ENCODE assay signal across 16 cellular contexts in the genomic region with DNA sequence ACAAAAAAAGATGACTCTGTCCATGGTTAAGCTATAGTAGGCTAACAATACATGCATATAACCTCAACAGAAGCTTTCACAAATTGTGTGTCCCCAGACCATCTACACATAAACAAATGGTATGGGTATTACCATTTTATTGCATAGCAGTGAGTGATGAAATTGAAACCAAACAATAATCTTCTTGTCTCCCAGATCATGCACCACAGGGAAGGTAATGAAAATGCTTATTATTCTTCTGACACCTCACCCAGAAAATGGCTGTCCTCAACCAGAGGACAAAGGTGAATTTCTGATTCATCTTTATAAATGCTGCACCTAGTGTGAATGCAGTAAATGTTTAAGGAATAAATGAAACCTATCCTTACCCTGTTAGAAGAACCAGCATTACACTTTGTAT. TPM values are rescaled to one million over a fixed set of nuclear protein-coding genes. Genes with fewer than 3 reads are reported as not detected.
"Had no signal": no experiment of that assay in that cellular context is flagged by ENCODE, and none has a peak within 500 bp of the region (broad histone marks: within the 10 kb centered on the region; RNA-seq: fewer than 3 reads in every experiment).

No MANE protein-coding gene starts in this region.

- H3K4me3 ChIP-seq: ascending aorta, right atrium auricular region, skin epidermis, uterus had no signal

- H3K36me3 ChIP-seq: ascending aorta, neutrophil, right atrium auricular region, uterus had no signal

- ATAC-seq: activated CD4-positive, alpha-beta T cell treated with anti-CD3 and anti-CD28 coated beads for 36 hours; activated CD8-positive, alpha-beta T cell treated with anti-CD3 and anti-CD28 coated beads, Interleukin-2, amount 10 ng/mL, durations not matched to agents 7 days and 5 days; activated naive CD8-positive, alpha-beta T cell treated with anti-CD3 and anti-CD28 coated beads, Interleukin-2, amount 50 U/mL, for 24 hours; naive thymus-derived CD4-positive, alpha-beta T cell had no signal

- H3K9me3 ChIP-seq: ascending aorta, neutrophil, right atrium auricular region, uterus had no signal

- H3K27me3 ChIP-seq: ascending aorta, right atrium auricular region, uterus had no signal

- H3K27ac ChIP-seq: ascending aorta, neutrophil, right atrium auricular region, skin epidermis, uterus, VCaP had no signal

- DNase-seq: activated CD4-positive, alpha-beta T cell treated with anti-CD3 and anti-CD28 coated beads for 36 hours; activated CD8-positive, alpha-beta T cell treated with anti-CD3 and anti-CD28 coated beads, Interleukin-2, amount 10 ng/mL, durations not matched to agents 7 days and 5 days; activated naive CD4-positive, alpha-beta T cell treated with Interleukin-2 at 50 U/mL for 16 hours; activated naive CD8-positive, alpha-beta T cell treated with anti-CD3 and anti-CD28 coated beads, Interleukin-2, amount 50 U/mL, for 24 hours; effector CD4-positive, alpha-beta T cell; hypothalamus; kidney glomerular epithelial cell; midbrain; naive thymus-derived CD4-positive, alpha-beta T cell; uterus had no signal

- H3K4me1 ChIP-seq: ascending aorta, right atrium auricular region, uterus had no signal

RNA-seq across cellular contexts. Expression of a gene that starts 8.0 kb away (rescaled TPM):
- total RNA-seq: activated CD4-positive, alpha-beta T cell treated with anti-CD3 and anti-CD28 coated beads for 36 hours; activated CD8-positive, alpha-beta T cell treated with anti-CD3 and anti-CD28 coated beads, Interleukin-2, amount 10 ng/mL, durations not matched to agents 7 days and 5 days; activated T-helper 1 cell treated with anti-CD3 and anti-CD28 coated beads, Interleukin-12 subunit alpha, Interleukin-12 subunit beta, Interleukin-2, Interleukin-4 antibody, amounts not matched to agents 30 ng/mL and 10 ng/mL and 1 ng/mL, durations not matched to agents 14 hours and 24 hours and 36 hours; ascending aorta; naive thymus-derived CD4-positive, alpha-beta T cell had no signal
